12 cellular contexts compared by ENCODE assay signal in the genomic region with DNA sequence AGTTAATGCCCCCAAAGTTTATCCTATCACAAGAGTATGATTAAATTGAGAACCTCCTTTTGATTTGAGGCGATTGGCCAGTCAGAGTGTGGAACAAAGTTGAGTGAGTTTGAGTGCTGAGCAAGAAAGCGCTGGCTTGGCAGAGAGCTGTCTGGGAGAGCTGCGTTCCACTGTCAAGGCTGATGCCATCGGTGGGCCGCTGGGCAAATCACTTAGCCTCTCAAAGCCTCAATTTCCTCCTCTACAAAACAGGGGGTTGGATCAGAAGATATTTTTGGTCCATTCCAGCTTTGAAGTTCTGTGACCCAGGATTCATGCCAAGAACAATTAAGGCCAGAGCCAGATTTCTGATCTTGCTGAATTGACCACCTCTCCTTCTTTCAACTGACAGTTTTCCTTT.
"Had no signal": no experiment of that assay in that cellular context is flagged by ENCODE, and none has a peak within 500 bp of the region (broad histone marks: within the 10 kb centered on the region; RNA-seq: fewer than 3 reads in every experiment).

No MANE protein-coding gene starts in this region.

- ATAC-seq: activated T-helper 17 cell treated with anti-CD3 and anti-CD28 coated beads, Interleukin-2, amount 50 U/mL, for 72 hours; body of pancreas; natural killer cell treated with Interleukin-12 subunit alpha and Interleukin-12 subunit beta and Interleukin-15 and Interleukin-18, amount 100 ng/mL, for 72 hours had no signal

- H3K27me3 ChIP-seq: body of pancreas, esophagus squamous epithelium, heart left ventricle, vagina had no signal

- H3K36me3 ChIP-seq: esophagus squamous epithelium, heart left ventricle, vagina had no signal

- H3K9me3 ChIP-seq: body of pancreas, esophagus squamous epithelium, heart left ventricle, vagina had no signal

- DNase-seq: activated CD4-positive, alpha-beta T cell treated with anti-CD3 and anti-CD28 coated beads, Interleukin-2, amount 10 ng/mL, durations not matched to agents 7 days and 5 days; activated naive CD4-positive, alpha-beta T cell treated with anti-CD3 and anti-CD28 coated beads for 36 hours; activated T-cell treated with anti-CD3 and anti-CD28 coated beads for 4 hours; body of pancreas; esophagus squamous epithelium; mesenchymal stem cell; stimulated activated CD4-positive, alpha-beta T cell treated with anti-CD3 and anti-CD28 coated beads, Interleukin-15, amount 100 ng/mL, for 24 hours; stimulated activated CD4-positive, alpha-beta T cell treated with anti-CD3 and anti-CD28 coated beads, Interleukin-4, amount 100 ng/mL, for 24 hours had no signal

- H3K27ac ChIP-seq: body of pancreas, vagina had no signal

- H3K4me3 ChIP-seq: body of pancreas, vagina had no signal

- H3K4me1 ChIP-seq: vagina had no signal
